17 cellular contexts compared by ENCODE assay signal in the genomic region with DNA sequence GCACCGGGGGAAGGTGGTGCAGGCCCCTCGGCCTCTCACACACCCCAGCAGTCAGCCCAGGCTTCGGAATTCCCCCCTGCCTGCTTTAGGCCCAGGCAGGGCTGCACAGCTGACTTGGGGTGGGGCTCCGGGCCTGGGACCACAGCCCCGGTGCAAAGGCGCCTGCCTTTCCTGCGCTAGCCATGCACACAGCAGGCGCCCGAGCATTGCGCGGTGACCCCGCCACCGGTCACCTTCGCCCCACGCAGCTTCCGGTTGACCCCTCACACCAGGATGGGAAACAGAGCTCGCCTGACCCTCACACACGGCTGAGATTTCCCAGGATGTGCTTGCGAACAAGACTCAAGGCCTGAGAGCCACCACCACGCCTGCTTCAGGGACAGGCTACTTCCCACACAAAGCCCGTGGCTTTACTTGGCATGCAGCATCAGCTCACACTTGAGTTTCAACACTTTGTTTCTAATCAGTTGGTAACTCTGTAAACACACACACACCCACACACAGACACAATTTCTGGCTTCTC. TPM values are rescaled to one million over a fixed set of nuclear protein-coding genes. Genes with fewer than 3 reads are reported as not detected.
DNase-seq lines count a peak whose midpoint lies in the region; ATAC-seq and TF ChIP-seq lines count a peak whose summit lies in the region.
"Had no signal": no experiment of that assay in that cellular context is flagged by ENCODE, and none has a peak within 500 bp of the region (broad histone marks: within the 10 kb centered on the region; RNA-seq: fewer than 3 reads in every experiment).

No MANE protein-coding gene starts in this region.

- DNase-seq in stimulated activated naive CD8-positive, alpha-beta T cell treated with anti-CD3 and anti-CD28 coated beads, Interleukin-15, Interleukin-2, amounts not matched to agents 100 U/mL and 50 U/mL, for 24 hours = no peak
- DNase-seq in endothelial cell (ENCODE audit: low spot score) = no peak
- peak; percentile 30 for DNase-seq in mesenchymal stem cell
- no peak for DNase-seq in DMS153 treated with DMSO at 0.1 percent for 48 hours (lab: John Stamatoyannopoulos, UW; ENCODE audit: unreplicated experiment)
- no peak for DNase-seq in GM19238 (ENCODE audit: insufficient read length, low spot score)
- DNase-seq: activated naive CD4-positive, alpha-beta T cell treated with anti-CD3 and anti-CD28 coated beads, Interleukin-2, amount 10 ng/mL, durations not matched to agents 7 days and 5 days; central memory CD4-positive, alpha-beta T cell; NCI-H526; nucleus accumbens had no signal

- no peaks in the 10 kb centered on the region for H3K27me3 ChIP-seq in mesenchymal stem cell (ENCODE audit: control insufficient read depth in 1 of 2, insufficient read depth in 1 of 2, low read length in 2 of 2)
- H3K27me3 ChIP-seq: hepatocyte, uterus had no signal

- H3K9ac ChIP-seq in mesenchymal stem cell (ENCODE audit: low read length) = no peak overlapping the region

- peaks cover 30% of the 10 kb centered on the region for H3K79me1 ChIP-seq in mesenchymal stem cell (replicated peaks; ENCODE audit: low read length, poor library complexity, severe bottlenecking)

- H3K9me3 ChIP-seq in mesenchymal stem cell (ENCODE audit: control insufficient read depth, low read length) = peaks cover under 1% of the 10 kb centered on the region

- no peak overlapping the region for H2BK120ac ChIP-seq in mesenchymal stem cell (ENCODE audit: low read depth, low read length)

- H2AK5ac ChIP-seq in mesenchymal stem cell (ENCODE audit: low read length, severe bottlenecking) = no peak overlapping the region

- H2BK12ac ChIP-seq in mesenchymal stem cell (ENCODE audit: low read length in 2 of 2) = no peak overlapping the region

- no peak overlapping the region for H2AFZ ChIP-seq in mesenchymal stem cell (ENCODE audit: low read depth, low read length)
- H2AFZ ChIP-seq: hepatocyte had no signal

- H3K27me3 Mint-ChIP-seq in stimulated activated naive CD8-positive, alpha-beta T cell treated with anti-CD3 and anti-CD28 coated beads, Interleukin-15, Interleukin-2, amounts not matched to agents 100 ng/mL and 50 ng/mL, for 24 hours = no peaks in the 10 kb centered on the region
- H3K27me3 Mint-ChIP-seq in endothelial cell (ENCODE audit: unreplicated experiment) = peaks cover 5% of the 10 kb centered on the region
- H3K27me3 Mint-ChIP-seq: memory B cell had no signal

- H3K4ac ChIP-seq in mesenchymal stem cell (ENCODE audit: low read depth in 1 of 2, low read length in 2 of 2) = no peak overlapping the region

- H3K27ac ChIP-seq in mesenchymal stem cell (ENCODE audit: low read length, poor library complexity, severe bottlenecking) = no peak overlapping the region
- H3K27ac ChIP-seq: hepatocyte, uterus had no signal

- no peak overlapping the region for H2BK5ac ChIP-seq in mesenchymal stem cell (ENCODE audit: low read depth, low read length, poor library complexity, severe bottlenecking)

- no peak overlapping the region for H2BK15ac ChIP-seq in mesenchymal stem cell (ENCODE audit: low read depth, poor library complexity, severe bottlenecking)

- H3K4me3 ChIP-seq in mesenchymal stem cell (ENCODE audit: insufficient read depth in 1 of 2, low read depth in 1 of 2, low read length in 2 of 2) = no peak overlapping the region
- H3K4me3 ChIP-seq: hepatocyte, uterus had no signal

- no peak overlapping the region for H3K4me2 ChIP-seq in mesenchymal stem cell (ENCODE audit: low read length, poor library complexity, severe bottlenecking)
- H3K4me2 ChIP-seq: hepatocyte had no signal

- H3K4me1 ChIP-seq in mesenchymal stem cell (ENCODE audit: control insufficient read depth, insufficient read depth, low read depth, low read length) = no peaks in the 10 kb centered on the region
- H3K4me1 ChIP-seq: uterus had no signal

- H3K4me3 Mint-ChIP-seq in stimulated activated naive CD8-positive, alpha-beta T cell treated with anti-CD3 and anti-CD28 coated beads, Interleukin-15, Interleukin-2, amounts not matched to agents 100 ng/mL and 50 ng/mL, for 24 hours = no peak overlapping the region
- H3K4me3 Mint-ChIP-seq in endothelial cell (ENCODE audit: unreplicated experiment) = no peak overlapping the region
- H3K4me3 Mint-ChIP-seq: activated naive CD4-positive, alpha-beta T cell treated with anti-CD3 and anti-CD28 coated beads, Interleukin-2, amount 10 ng/mL, durations not matched to agents 7 days and 5 days; memory B cell had no signal

- no peak overlapping the region for H3K14ac ChIP-seq in mesenchymal stem cell (ENCODE audit: low read length in 2 of 2)

- TF ChIP-seq CTCF in endothelial cell (IDR thresholded peaks at IDR 0.05; ENCODE audit: unreplicated experiment) = no peak

- no peak overlapping the region for H3K23ac ChIP-seq in mesenchymal stem cell (ENCODE audit: low read length in 2 of 2)

- H3K36me3 Mint-ChIP-seq in stimulated activated naive CD8-positive, alpha-beta T cell treated with anti-CD3 and anti-CD28 coated beads, Interleukin-15, Interleukin-2, amounts not matched to agents 100 ng/mL and 50 ng/mL, for 24 hours (ENCODE audit: low read depth) = peaks cover 37% of the 10 kb centered on the region
- peaks cover 44% of the 10 kb centered on the region for H3K36me3 Mint-ChIP-seq in endothelial cell (ENCODE audit: low read depth, unreplicated experiment)

- WGBS in mesenchymal stem cell = 96% methylated on average over 21 of the region's 21 CpGs

- peaks cover 14% of the 10 kb centered on the region for H3K4me1 Mint-ChIP-seq in stimulated activated naive CD8-positive, alpha-beta T cell treated with anti-CD3 and anti-CD28 coated beads, Interleukin-15, Interleukin-2, amounts not matched to agents 100 ng/mL and 50 ng/mL, for 24 hours (ENCODE audit: low read depth)
- H3K4me1 Mint-ChIP-seq in endothelial cell (ENCODE audit: unreplicated experiment) = no peaks in the 10 kb centered on the region

- H3K36me3 ChIP-seq in mesenchymal stem cell (ENCODE audit: control insufficient read depth in 1 of 2, insufficient read depth in 2 of 2, low read depth in 1 of 2, low read length in 2 of 2) = peaks cover 28 to 44% of the 10 kb centered on the region in 2 experiments
- H3K36me3 ChIP-seq: uterus had no signal

- peak overlapping the region; percentile 25 for H4K8ac ChIP-seq in mesenchymal stem cell (ENCODE audit: low read length)

- H3K27ac Mint-ChIP-seq in stimulated activated naive CD8-positive, alpha-beta T cell treated with anti-CD3 and anti-CD28 coated beads, Interleukin-15, Interleukin-2, amounts not matched to agents 100 ng/mL and 50 ng/mL, for 24 hours = peak overlapping the region; percentile 54
- H3K27ac Mint-ChIP-seq in endothelial cell (ENCODE audit: unreplicated experiment) = peak overlapping the region; percentile 42
- H3K27ac Mint-ChIP-seq: activated naive CD4-positive, alpha-beta T cell treated with anti-CD3 and anti-CD28 coated beads, Interleukin-2, amount 10 ng/mL, durations not matched to agents 7 days and 5 days had no signal

- H3K9me3 Mint-ChIP-seq in stimulated activated naive CD8-positive, alpha-beta T cell treated with anti-CD3 and anti-CD28 coated beads, Interleukin-15, Interleukin-2, amounts not matched to agents 100 ng/mL and 50 ng/mL, for 24 hours = no peaks in the 10 kb centered on the region
- H3K9me3 Mint-ChIP-seq in endothelial cell (ENCODE audit: unreplicated experiment) = peaks cover 7% of the 10 kb centered on the region
- H3K9me3 Mint-ChIP-seq: memory B cell had no signal

- peak overlapping the region in 1 of 2 experiments; percentile 7 for H3K18ac ChIP-seq in mesenchymal stem cell (ENCODE audit: low read depth in 1 of 2, low read length in 2 of 2)

- H4K91ac ChIP-seq in mesenchymal stem cell (ENCODE audit: low read length) = no peak overlapping the region

- ATAC-seq in stimulated activated naive CD8-positive, alpha-beta T cell treated with anti-CD3 and anti-CD28 coated beads, Interleukin-15, Interleukin-2, amounts not matched to agents 100 U/mL and 50 U/mL, for 24 hours = no peak
- ATAC-seq in HG03025 (IDR thresholded peaks at IDR 0.05; ENCODE audit: low FRiP score, unreplicated experiment) = no peak
- ATAC-seq in GM19351 (IDR thresholded peaks at IDR 0.05; ENCODE audit: unreplicated experiment) = no peak
- ATAC-seq: activated CD4-positive, CD25-positive, alpha-beta regulatory T cell treated with anti-CD3 and anti-CD28 coated beads, Interleukin-2, amount 50 U/mL, for 24 hours; Panc1 had no signal

RNA-seq across cellular contexts. Expression of a gene that starts 46.0 kb away (rescaled TPM):
- 31.8 TPM for total RNA-seq in endothelial cell (ENCODE audit: unreplicated experiment)
- polyA plus RNA-seq in mesenchymal stem cell (2013, experiment 1 of 2) = 16.2 TPM
- 16.1 TPM for polyA plus RNA-seq in mesenchymal stem cell (2013, experiment 2 of 2)

RNA-seq across cellular contexts. Expression of a gene that starts 59.0 kb away (rescaled TPM):
- total RNA-seq in endothelial cell (ENCODE audit: unreplicated experiment) = 0.87 TPM
- 34.5 TPM for polyA plus RNA-seq in mesenchymal stem cell (2013, experiment 1 of 2)
- 31.5 TPM for polyA plus RNA-seq in mesenchymal stem cell (2013, experiment 2 of 2)
